Comparison of ENCODE assay signal across 27 cellular contexts in genomic region chr7:129776397-129776792, GRCh38.
"Had no signal": no experiment of that assay in that cellular context is flagged by ENCODE, and none has a peak within 500 bp of the region (broad histone marks: within the 10 kb centered on the region; RNA-seq: fewer than 3 reads in every experiment).

No MANE protein-coding gene starts in this region.

- H3K4me3 Mint-ChIP-seq: activated CD8-positive, alpha-beta T cell treated with anti-CD3 and anti-CD28 coated beads, Interleukin-2, amount 10 ng/mL, durations not matched to agents 7 days and 5 days; activated naive CD4-positive, alpha-beta T cell treated with anti-CD3 and anti-CD28 coated beads, Interleukin-2, amount 50 U/mL, for 24 hours; activated T-cell treated with anti-CD3 and anti-CD28 coated beads, Interleukin-2, amount 50 U/mL, for 24 hours; activated T-helper 1 cell treated with anti-CD3 and anti-CD28 coated beads, Interleukin-12 subunit alpha, Interleukin-12 subunit beta, Interleukin-2, Interleukin-4 antibody, amounts not matched to agents 30 ng/mL and 10 ng/mL and 1 ng/mL, durations not matched to agents 14 hours and 24 hours and 36 hours; central memory CD8-positive, alpha-beta T cell; T-cell had no signal

- H3K9me3 Mint-ChIP-seq: activated naive CD4-positive, alpha-beta T cell treated with anti-CD3 and anti-CD28 coated beads, Interleukin-2, amount 50 U/mL, for 24 hours; activated T-cell treated with anti-CD3 and anti-CD28 coated beads, Interleukin-2, amount 50 U/mL, for 24 hours; activated T-helper 1 cell treated with anti-CD3 and anti-CD28 coated beads, Interleukin-12 subunit alpha, Interleukin-12 subunit beta, Interleukin-2, Interleukin-4 antibody, amounts not matched to agents 30 ng/mL and 10 ng/mL and 1 ng/mL, durations not matched to agents 14 hours and 24 hours and 36 hours; central memory CD8-positive, alpha-beta T cell; T-cell had no signal

- DNase-seq: activated CD4-positive, alpha-beta T cell treated with anti-CD3 and anti-CD28 coated beads for 48 hours; activated CD4-positive, alpha-beta T cell treated with anti-CD3 and anti-CD28 coated beads, Interleukin-2, amount 50 U/mL, for 4 hours; activated CD8-positive, alpha-beta T cell treated with anti-CD3 and anti-CD28 coated beads, Interleukin-2, amount 10 ng/mL, durations not matched to agents 7 days and 5 days; activated effector memory CD4-positive, alpha-beta T cell treated with Interleukin-2 at 50 U/mL for 16 hours; activated naive CD4-positive, alpha-beta T cell; activated T-cell treated with anti-CD3 and anti-CD28 coated beads, Interleukin-2, amount 50 U/mL, for 24 hours; body of pancreas; NCI-H1048; NCI-H1417; NCI-H1930; NCI-H226; NCI-H526 treated with DMSO at 0.1 percent for 48 hours; NCI-H82; OCI-M1; RPMI8226; T-cell; T-helper 2 cell; T1000 had no signal

- H3K4me3 ChIP-seq: ascending aorta, body of pancreas, SK-N-MC had no signal

- H3K27ac ChIP-seq: ascending aorta, body of pancreas, SK-N-MC, VCaP had no signal

- ATAC-seq: activated CD4-positive, CD25-positive, alpha-beta regulatory T cell treated with anti-CD3 and anti-CD28 coated beads, Interleukin-2, amount 50 U/mL, for 24 hours; activated CD8-positive, alpha-beta T cell treated with anti-CD3 and anti-CD28 coated beads, Interleukin-2, amount 10 ng/mL, durations not matched to agents 7 days and 5 days; body of pancreas; Panc1; Right ventricle myocardium inferior; T-cell had no signal

- H3K36me3 ChIP-seq: ascending aorta had no signal

- H3K9me3 ChIP-seq: ascending aorta, body of pancreas had no signal

- H3K27ac Mint-ChIP-seq: activated CD8-positive, alpha-beta T cell treated with anti-CD3 and anti-CD28 coated beads, Interleukin-2, amount 10 ng/mL, durations not matched to agents 7 days and 5 days; activated T-cell treated with anti-CD3 and anti-CD28 coated beads, Interleukin-2, amount 50 U/mL, for 24 hours; activated T-helper 1 cell treated with anti-CD3 and anti-CD28 coated beads, Interleukin-12 subunit alpha, Interleukin-12 subunit beta, Interleukin-2, Interleukin-4 antibody, amounts not matched to agents 30 ng/mL and 10 ng/mL and 1 ng/mL, durations not matched to agents 14 hours and 24 hours and 36 hours; T-cell had no signal

- H3K36me3 Mint-ChIP-seq: activated naive CD4-positive, alpha-beta T cell treated with anti-CD3 and anti-CD28 coated beads, Interleukin-2, amount 50 U/mL, for 24 hours; T-cell had no signal
